Comparison of ENCODE assay signal across 11 cellular contexts in genomic region chr1:164754088-164754600, GRCh38.
DNase-seq lines count a peak whose midpoint lies in the region; ATAC-seq and TF ChIP-seq lines count a peak whose summit lies in the region.
"Had no signal": no experiment of that assay in that cellular context is flagged by ENCODE, and none has a peak within 500 bp of the region (broad histone marks: within the 10 kb centered on the region; RNA-seq: fewer than 3 reads in every experiment).

No MANE protein-coding gene starts in this region.

- 13 to 16% methylated on average over 4 to 7 of the region's 8 CpGs for WGBS in gastroesophageal sphincter (ENCODE audit: low coverage in 1 of 2), 2 donors
- WGBS in tibial nerve, 2 donors = 45 to 48% methylated on average over 8 of the region's 8 CpGs

- DNase-seq in amygdala (lab: John Stamatoyannopoulos, UW) (peak in 38 of 56 donors; percentile 9 to 76 (median 32)), tibial nerve (ENCODE audit: low spot score in 2 of 2) (no peak), NCI-H510A (lab: John Stamatoyannopoulos, UW) (no peak), GM19238 (ENCODE audit: insufficient read length, low spot score) (no peak), AML-193 (lab: John Stamatoyannopoulos, UW) (no peak), activated gamma-delta T cell (lab: John Stamatoyannopoulos, UW) (no peak)
- DNase-seq: activated CD4-positive, alpha-beta T cell treated with anti-CD3 and anti-CD28 coated beads, Interleukin-2, amount 50 U/mL, for 4 hours; DMS53; NCI-H2227 treated with DMSO at 0.1 percent for 48 hours had no signal

- H3K27ac ChIP-seq in gastroesophageal sphincter (peak overlapping the region; percentile 80 to 90 (median 87)), neural cell (ENCODE audit: low read length) (no peak overlapping the region), tibial nerve (peak overlapping the region; percentile 6 to 82 (median 52))

- TF ChIP-seq EP300 in gastroesophageal sphincter (IDR thresholded peaks at IDR 0.05) = no peak
- TF ChIP-seq EP300 in neural cell (conservative IDR thresholded peaks at IDR 0.05; ENCODE audit: poor library complexity, severe bottlenecking) = peak; percentile 49
- peak in 1 of 2 donors; percentile 57 for TF ChIP-seq EP300 in tibial nerve (IDR thresholded peaks at IDR 0.05)

- no peaks in the 10 kb centered on the region for H3K27me3 ChIP-seq in gastroesophageal sphincter
- H3K27me3 ChIP-seq in neural cell (ENCODE audit: insufficient read depth, low read depth, low read length) = no peaks in the 10 kb centered on the region
- H3K27me3 ChIP-seq in tibial nerve = no peaks in the 10 kb centered on the region

- H3K9me3 ChIP-seq in gastroesophageal sphincter = no peaks in the 10 kb centered on the region
- no peaks in the 10 kb centered on the region for H3K9me3 ChIP-seq in neural cell (ENCODE audit: low read length)
- no peaks in the 10 kb centered on the region for H3K9me3 ChIP-seq in tibial nerve

- no peaks in the 10 kb centered on the region for H3F3A ChIP-seq in neural cell (ENCODE audit: insufficient read depth, low read length, poor library complexity, severe bottlenecking)

- TF ChIP-seq POLR2A in gastroesophageal sphincter (IDR thresholded peaks at IDR 0.05) (no peak), tibial nerve (IDR thresholded peaks at IDR 0.05) (no peak)

- peaks cover 74% of the 10 kb centered on the region for H3K79me2 ChIP-seq in neural cell (replicated peaks; ENCODE audit: insufficient read depth, low read length)

- H3K9ac ChIP-seq in neural cell (ENCODE audit: low read length) = no peak overlapping the region

- H3K4me3 ChIP-seq in gastroesophageal sphincter (peak overlapping the region; percentile 3 to 36), neural cell (ENCODE audit: low read length) (peak overlapping the region; percentile 22), tibial nerve (peak overlapping the region in 1 of 4 donors; percentile 27)

- H3K36me3 ChIP-seq in gastroesophageal sphincter (no peaks in the 10 kb centered on the region), neural cell (ENCODE audit: insufficient read depth, low read length) (no peaks in the 10 kb centered on the region), tibial nerve (no peaks in the 10 kb centered on the region)

- ATAC-seq in gastroesophageal sphincter = peak; percentile 76

- H3K4me2 ChIP-seq in neural cell (ENCODE audit: low read length) = no peak overlapping the region

- no peaks in the 10 kb centered on the region for H4K20me1 ChIP-seq in neural cell (ENCODE audit: insufficient read depth)

- TF ChIP-seq RAD21 in neural cell (conservative IDR thresholded peaks at IDR 0.05) = peak; percentile 12

- no peak overlapping the region for H2AFZ ChIP-seq in neural cell (ENCODE audit: low read depth, low read length)

- peaks cover 24 to 86% (median 29%) of the 10 kb centered on the region in 3 donors for H3K4me1 ChIP-seq in gastroesophageal sphincter
- peaks cover 0 to 78% (median 4%) of the 10 kb centered on the region in 4 donors for H3K4me1 ChIP-seq in tibial nerve

- TF ChIP-seq CTCF in gastroesophageal sphincter (IDR thresholded peaks at IDR 0.05) (no peak), neural cell (IDR thresholded peaks at IDR 0.05; ENCODE audit: poor library complexity, severe bottlenecking) (no peak), tibial nerve (IDR thresholded peaks at IDR 0.05) (no peak)

- no peaks in the 10 kb centered on the region for H3K9me2 ChIP-seq in neural cell (ENCODE audit: insufficient read depth, low read length)

TF ChIP-seq in neural cell, 6 proteins besides CTCF, POLR2A, EP300 and RAD21:
- TF ChIP-seq EZH2 (IDR thresholded peaks at IDR 0.05; ENCODE audit: borderline replicate concordance, insufficient read depth, low read length, poor library complexity, severe bottlenecking) (no peak), SMC3 (conservative IDR thresholded peaks at IDR 0.05; ENCODE audit: poor library complexity) (peak; percentile 14), POLR2AphosphoS5 (IDR thresholded peaks at IDR 0.05) (no peak), TAF1 (IDR thresholded peaks at IDR 0.05; ENCODE audit: low read depth) (no peak)
- TF ChIP-seq, protein P1, sequence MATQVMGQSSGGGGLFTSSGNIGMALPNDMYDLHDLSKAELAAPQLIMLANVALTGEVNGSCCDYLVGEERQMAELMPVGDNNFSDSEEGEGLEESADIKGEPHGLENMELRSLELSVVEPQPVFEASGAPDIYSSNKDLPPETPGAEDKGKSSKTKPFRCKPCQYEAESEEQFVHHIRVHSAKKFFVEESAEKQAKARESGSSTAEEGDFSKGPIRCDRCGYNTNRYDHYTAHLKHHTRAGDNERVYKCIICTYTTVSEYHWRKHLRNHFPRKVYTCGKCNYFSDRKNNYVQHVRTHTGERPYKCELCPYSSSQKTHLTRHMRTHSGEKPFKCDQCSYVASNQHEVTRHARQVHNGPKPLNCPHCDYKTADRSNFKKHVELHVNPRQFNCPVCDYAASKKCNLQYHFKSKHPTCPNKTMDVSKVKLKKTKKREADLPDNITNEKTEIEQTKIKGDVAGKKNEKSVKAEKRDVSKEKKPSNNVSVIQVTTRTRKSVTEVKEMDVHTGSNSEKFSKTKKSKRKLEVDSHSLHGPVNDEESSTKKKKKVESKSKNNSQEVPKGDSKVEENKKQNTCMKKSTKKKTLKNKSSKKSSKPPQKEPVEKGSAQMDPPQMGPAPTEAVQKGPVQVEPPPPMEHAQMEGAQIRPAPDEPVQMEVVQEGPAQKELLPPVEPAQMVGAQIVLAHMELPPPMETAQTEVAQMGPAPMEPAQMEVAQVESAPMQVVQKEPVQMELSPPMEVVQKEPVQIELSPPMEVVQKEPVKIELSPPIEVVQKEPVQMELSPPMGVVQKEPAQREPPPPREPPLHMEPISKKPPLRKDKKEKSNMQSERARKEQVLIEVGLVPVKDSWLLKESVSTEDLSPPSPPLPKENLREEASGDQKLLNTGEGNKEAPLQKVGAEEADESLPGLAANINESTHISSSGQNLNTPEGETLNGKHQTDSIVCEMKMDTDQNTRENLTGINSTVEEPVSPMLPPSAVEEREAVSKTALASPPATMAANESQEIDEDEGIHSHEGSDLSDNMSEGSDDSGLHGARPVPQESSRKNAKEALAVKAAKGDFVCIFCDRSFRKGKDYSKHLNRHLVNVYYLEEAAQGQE (IDR thresholded peaks at IDR 0.05; ENCODE audit: borderline replicate concordance) = no peak
TF ChIP-seq in neural cell: peak in this region for 1.

Comparison
In these comparisons a context has a peak if more than half of its experiments do, and no peak if none do; other contexts are left out.
1. DNase-seq: peak in amygdala (38 of 56); none in tibial nerve (0 of 2), NCI-H510A (single experiment), GM19238 (single experiment), AML-193 (0 of 2) and activated gamma-delta T cell (single experiment).